In genomic region chr14:49892636-49893308, GRCh38 we compare ENCODE assay signal across 8 cellular contexts. TPM values are rescaled to one million over a fixed set of nuclear protein-coding genes. Genes with fewer than 3 reads are reported as not detected.
A peak's percentile ranks its signal among the peaks of the same experiment; 100 is the strongest.
DNase-seq lines count a peak whose midpoint lies in the region; ATAC-seq, FAIRE-seq and TF ChIP-seq lines count a peak whose summit lies in the region.

TSS of gene ARF6 (plus strand) at chr14:49893082. CDS start at chr14:49893737, 655 bp downstream.

- peak within 1 kb of the TSS; percentile 96 to 99 for H3K9ac ChIP-seq in kidney (ENCODE audit: low read length in 2 of 2)

- TF ChIP-seq CTCF in kidney (IDR thresholded peaks at IDR 0.05; ENCODE audit: borderline replicate concordance, extremely low read depth, insufficient read depth) = no peak

- peaks cover 3 to 12% of the 10 kb centered on the region in 2 donors for H3K4me1 ChIP-seq in kidney (ENCODE audit: control insufficient read depth in 1 of 2, insufficient read depth in 1 of 2, low read depth in 1 of 2, low read length in 2 of 2)

- H3K9me3 ChIP-seq in kidney (ENCODE audit: control insufficient read depth in 1 of 2, low read length in 2 of 2) = no peaks in the 10 kb centered on the region

- FAIRE-seq in kidney (lab: Jason Lieb, UNC) = no peak

- intact Hi-C loops in kidney (cut with DNase I) = no loop called here

- peak within 1 kb of the TSS; percentile 100 for H3K27ac ChIP-seq in kidney (ENCODE audit: low read depth in 2 of 2, low read length in 2 of 2)

- ATAC-seq in GM19035 (IDR thresholded peaks at IDR 0.05; ENCODE audit: unreplicated experiment) (peak; percentile 85), HG03354 (IDR thresholded peaks at IDR 0.05; ENCODE audit: poor library complexity, severe bottlenecking, unreplicated experiment) (peak; percentile 90)

- peak within 1 kb of the TSS; percentile 81 to 95 for H3K4me3 ChIP-seq in kidney (ENCODE audit: low read length in 2 of 2)

- H3K36me3 ChIP-seq in kidney (ENCODE audit: control insufficient read depth in 1 of 2, insufficient read depth in 2 of 2, low read length in 2 of 2) = peaks cover 0 to 18% of the 10 kb centered on the region in 2 donors

- DNase-seq in AG20443 (ENCODE audit: low spot score) = peak; percentile 99
- peak; percentile 90 for DNase-seq in NCI-H446 treated with DMSO at 0.1 percent for 48 hours (lab: John Stamatoyannopoulos, UW)
- peak; percentile 98 for DNase-seq in activated CD4-positive, CD25-positive, alpha-beta regulatory T cell treated with anti-CD3 and anti-CD28 coated beads, Interleukin-2, amount 50 U/mL, for 72 hours
- DNase-seq in cerebellar nuclear complex (lab: John Stamatoyannopoulos, UW) = peak; percentile 43 to 72
- peak; percentile 100 for DNase-seq in kidney
- DNase-seq in stimulated activated CD4-positive, alpha-beta T cell treated with anti-CD3 and anti-CD28 coated beads, Interleukin-15, amount 100 ng/mL, for 24 hours = peak; percentile 99

RNA-seq across cellular contexts. Expression of gene ARF6, which starts in this region (rescaled TPM):
- total RNA-seq in kidney = 87.1 TPM
- polyA plus RNA-seq in kidney (ENCODE audit: insufficient read depth, low read depth, low replicate concordance) = 38.9 TPM

Comparison
In these comparisons a context has a peak if more than half of its experiments do, and no peak if none do; other contexts are left out.
1. Peak in every context shown above with its lines: DNase-seq, ATAC-seq, H3K4me3 ChIP-seq and H3K27ac ChIP-seq.